ENCODE assay signal across 14 cellular contexts in the genomic region with DNA sequence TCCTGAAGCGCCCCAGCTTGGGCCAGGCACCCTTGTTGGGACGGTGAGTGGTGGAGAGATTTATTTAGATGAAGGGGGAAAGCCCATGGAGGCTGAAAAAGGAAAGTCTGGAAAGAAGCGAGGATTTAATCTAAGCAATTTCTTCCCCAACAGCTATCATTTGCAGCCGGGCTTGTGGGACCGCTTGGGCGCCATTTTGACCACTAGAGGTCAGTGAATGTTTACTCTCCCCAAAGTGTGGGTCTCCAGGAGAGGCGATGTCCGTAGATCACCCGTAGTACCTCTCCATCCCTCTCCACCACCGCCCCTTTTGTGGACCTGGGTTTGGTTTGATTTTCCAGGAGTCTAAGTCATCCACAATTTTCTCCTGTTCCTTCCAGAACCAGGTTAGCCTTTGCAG.
A peak's percentile ranks its signal among the peaks of the same experiment; 100 is the strongest.
DNase-seq lines count a peak whose midpoint lies in the region; ATAC-seq, FAIRE-seq and TF ChIP-seq lines count a peak whose summit lies in the region.
"Had no signal": no experiment of that assay in that cellular context is flagged by ENCODE, and none has a peak within 500 bp of the region (broad histone marks: within the 10 kb centered on the region; RNA-seq: fewer than 3 reads in every experiment).

No MANE protein-coding gene starts in this region.

- H3K4me2 ChIP-seq in OCI-LY3 (ENCODE audit: low read length) = peak overlapping the region; percentile 59

- H3K4me1 Mint-ChIP-seq in stimulated activated naive CD8-positive, alpha-beta T cell treated with anti-CD3 and anti-CD28 coated beads, Interleukin-15, amount 100 ng/mL, for 72 hours = peaks cover 18% of the 10 kb centered on the region
- H3K4me1 Mint-ChIP-seq: IgD-negative memory B cell had no signal

- no peaks in the 10 kb centered on the region for H3K36me3 ChIP-seq in OCI-LY3 (replicated peaks; ENCODE audit: low read depth, low read length)
- H3K36me3 ChIP-seq: HAP-1 had no signal

- no peaks in the 10 kb centered on the region; the same call in 1 of the 2 replicates for H3K4me1 ChIP-seq in OCI-LY3 (ENCODE audit: low read length)
- H3K4me1 ChIP-seq in foreskin keratinocyte = no peaks in the 10 kb centered on the region
- H3K4me1 ChIP-seq: HAP-1 had no signal

- no peaks in the 10 kb centered on the region for H3K27me3 ChIP-seq in OCI-LY3 (ENCODE audit: low read depth, low read length)
- H3K27me3 ChIP-seq in foreskin keratinocyte = no peaks in the 10 kb centered on the region

- no peak for FAIRE-seq in urothelium cell line (lab: Jason Lieb, UNC)

- no peaks in the 10 kb centered on the region for H4K20me1 ChIP-seq in OCI-LY3 (ENCODE audit: insufficient read depth, low read length)

- no peaks in the 10 kb centered on the region for H3K27me3 Mint-ChIP-seq in stimulated activated naive CD8-positive, alpha-beta T cell treated with anti-CD3 and anti-CD28 coated beads, Interleukin-15, amount 100 ng/mL, for 72 hours

- H3K27ac ChIP-seq in OCI-LY3 (ENCODE audit: low read length) (no peak overlapping the region), foreskin keratinocyte (no peak overlapping the region)

- TF ChIP-seq CTCF in OCI-LY3 (IDR thresholded peaks at IDR 0.05; ENCODE audit: low read depth, low read length) (peak; percentile 83), foreskin keratinocyte (conservative IDR thresholded peaks at IDR 0.05) (peak; percentile 44)

- no peak overlapping the region for H3K27ac Mint-ChIP-seq in stimulated activated naive CD8-positive, alpha-beta T cell treated with anti-CD3 and anti-CD28 coated beads, Interleukin-15, amount 100 ng/mL, for 72 hours
- H3K27ac Mint-ChIP-seq: activated T-helper 2 cell treated with anti-CD3 and anti-CD28 coated beads, Interferon-gamma antibody, Interleukin-2, Interleukin-4, amounts not matched to agents 10 μg/mL and 5 μg/mL and 100 μg/mL, durations not matched to agents 14 hours and 24 hours and 36 hours; IgD-negative memory B cell; natural killer cell treated with Interleukin-12 subunit alpha and Interleukin-12 subunit beta and Interleukin-15 and Interleukin-18, amount 100 ng/mL, for 72 hours had no signal

- H2AFZ ChIP-seq in OCI-LY3 (ENCODE audit: low read depth, low read length) = peak overlapping the region; percentile 67; the same call in 1 of the 2 replicates

- H3K79me2 ChIP-seq in OCI-LY3 (ENCODE audit: low read length) = no peaks in the 10 kb centered on the region

- no peaks in the 10 kb centered on the region for H3K9me3 Mint-ChIP-seq in stimulated activated naive CD8-positive, alpha-beta T cell treated with anti-CD3 and anti-CD28 coated beads, Interleukin-15, amount 100 ng/mL, for 72 hours
- H3K9me3 Mint-ChIP-seq: activated T-helper 2 cell treated with anti-CD3 and anti-CD28 coated beads, Interferon-gamma antibody, Interleukin-2, Interleukin-4, amounts not matched to agents 10 μg/mL and 5 μg/mL and 100 μg/mL, durations not matched to agents 14 hours and 24 hours and 36 hours; IgD-negative memory B cell; natural killer cell treated with Interleukin-12 subunit alpha and Interleukin-12 subunit beta and Interleukin-15 and Interleukin-18, amount 100 ng/mL, for 72 hours had no signal

- ATAC-seq in stimulated activated naive CD8-positive, alpha-beta T cell treated with anti-CD3 and anti-CD28 coated beads, Interleukin-15, Interleukin-2, amounts not matched to agents 100 U/mL and 50 U/mL, for 24 hours = no peak
- ATAC-seq in stimulated activated naive CD8-positive, alpha-beta T cell treated with anti-CD3 and anti-CD28 coated beads, Interleukin-15, amount 100 ng/mL, for 72 hours = no peak
- ATAC-seq in foreskin keratinocyte (no peak), esophagus mucosa (no peak)
- ATAC-seq: natural killer cell treated with Interleukin-12 subunit alpha and Interleukin-12 subunit beta and Interleukin-15 and Interleukin-18, amount 100 ng/mL, for 72 hours had no signal

- H3K4me3 ChIP-seq in OCI-LY3 (ENCODE audit: low read length) = no peak overlapping the region
- H3K4me3 ChIP-seq: HAP-1 had no signal

- peak; percentile 46 for DNase-seq in stimulated activated naive CD8-positive, alpha-beta T cell treated with anti-CD3 and anti-CD28 coated beads, Interleukin-15, Interleukin-2, amounts not matched to agents 100 U/mL and 50 U/mL, for 24 hours
- DNase-seq in stimulated activated naive CD8-positive, alpha-beta T cell treated with anti-CD3 and anti-CD28 coated beads, Interleukin-15, amount 100 ng/mL, for 72 hours = no peak
- DNase-seq in foreskin keratinocyte (no peak), urothelium cell line (ENCODE audit: low spot score) (peak; percentile 47), CD1c-positive myeloid dendritic cell (ENCODE audit: extremely low spot score) (no peak)
- no peak for DNase-seq in activated CD4-positive, CD25-positive, alpha-beta regulatory T cell (lab: John Stamatoyannopoulos, UW)
- DNase-seq: DMS79 treated with DMSO at 0.1 percent for 48 hours, SIG-M5 had no signal

- no peak overlapping the region for H3K9ac ChIP-seq in OCI-LY3 (ENCODE audit: low read length)

- H3K9me3 ChIP-seq in OCI-LY3 (ENCODE audit: insufficient read depth, low read length) = no peaks in the 10 kb centered on the region
- H3K9me3 ChIP-seq: HAP-1 had no signal

- no peak overlapping the region for H3K4me3 Mint-ChIP-seq in stimulated activated naive CD8-positive, alpha-beta T cell treated with anti-CD3 and anti-CD28 coated beads, Interleukin-15, amount 100 ng/mL, for 72 hours
- H3K4me3 Mint-ChIP-seq: IgD-negative memory B cell; natural killer cell treated with Interleukin-12 subunit alpha and Interleukin-12 subunit beta and Interleukin-15 and Interleukin-18, amount 100 ng/mL, for 72 hours had no signal

Comparison
In these comparisons a context has a peak if more than half of its experiments do, and no peak if none do; other contexts are left out.
1. DNase-seq: peak in stimulated activated naive CD8-positive, alpha-beta T cell treated with anti-CD3 and anti-CD28 coated beads, Interleukin-15, Interleukin-2, amounts not matched to agents 100 U/mL and 50 U/mL, for 24 hours (single experiment) and urothelium cell line (single experiment); none in stimulated activated naive CD8-positive, alpha-beta T cell treated with anti-CD3 and anti-CD28 coated beads, Interleukin-15, amount 100 ng/mL, for 72 hours (0 of 2), foreskin keratinocyte (0 of 2), CD1c-positive myeloid dendritic cell (single experiment) and activated CD4-positive, CD25-positive, alpha-beta regulatory T cell (0 of 4).